14 cellular contexts compared by ENCODE assay signal in genomic region chr12:75750950-75751349, GRCh38.
DNase-seq lines count a peak whose midpoint lies in the region; ATAC-seq, FAIRE-seq and TF ChIP-seq lines count a peak whose summit lies in the region.
"Had no signal": no experiment of that assay in that cellular context is flagged by ENCODE, and none has a peak within 500 bp of the region (broad histone marks: within the 10 kb centered on the region; RNA-seq: fewer than 3 reads in every experiment).

No MANE protein-coding gene starts in this region.

- no peak for TF ChIP-seq POLR2A in H54 (IDR thresholded peaks at IDR 0.05; ENCODE audit: low read depth, low read length)
- TF ChIP-seq POLR2A in thyroid gland (IDR thresholded peaks at IDR 0.05) = no peak

- WGBS in thyroid gland, 2 donors = 26 to 27% methylated on average over 2 of the region's 2 CpGs

- no peak for DNase-seq in H54 (ENCODE audit: insufficient read length, low spot score)
- peak; percentile 66 for DNase-seq in brain microvascular endothelial cell
- DNase-seq in kidney glomerular epithelial cell (lab: John Stamatoyannopoulos, UW) = peak; percentile 34
- no peak for DNase-seq in thyroid gland
- no peak for DNase-seq in NCI-H146 (lab: John Stamatoyannopoulos, UW)
- DNase-seq: activated CD4-positive, alpha-beta T cell treated with anti-CD3 and anti-CD28 coated beads, Interleukin-2, amount 50 U/mL, for 48 hours; activated effector memory CD4-positive, alpha-beta T cell treated with anti-CD3 and anti-CD28 coated beads, Interleukin-2, amount 50 U/mL, for 16 hours; H9; heart right ventricle; NCI-H2081; T-cell had no signal

- FAIRE-seq in H54 (lab: Jason Lieb, UNC) = peak; percentile 93

- intact Hi-C loops in thyroid gland (cut with DNase I) = no loop called here

- H3K4me3 ChIP-seq in brain microvascular endothelial cell (ENCODE audit: low read depth, low read length) (no peak overlapping the region), thyroid gland (replicated peaks in 1 of 3) (no peak overlapping the region)
- H3K4me3 ChIP-seq: coronary artery, heart right ventricle had no signal

- TF ChIP-seq CTCF in brain microvascular endothelial cell (IDR thresholded peaks at IDR 0.05; ENCODE audit: low read depth, low read length, missing control alignments) = no peak
- no peak for TF ChIP-seq CTCF in thyroid gland (IDR thresholded peaks at IDR 0.05)

- ATAC-seq in HG02759 (IDR thresholded peaks at IDR 0.05; ENCODE audit: unreplicated experiment) (no peak), GM21737 (IDR thresholded peaks at IDR 0.05; ENCODE audit: unreplicated experiment) (no peak)
- ATAC-seq: heart right ventricle, T-cell had no signal

- H3K36me3 ChIP-seq in brain microvascular endothelial cell (replicated peaks) = no peaks in the 10 kb centered on the region
- H3K36me3 ChIP-seq in thyroid gland = no peaks in the 10 kb centered on the region
- H3K36me3 ChIP-seq: heart right ventricle had no signal

- H3K27me3 ChIP-seq in brain microvascular endothelial cell (replicated peaks) (no peaks in the 10 kb centered on the region), thyroid gland (no peaks in the 10 kb centered on the region)
- H3K27me3 ChIP-seq: heart right ventricle had no signal

- in situ Hi-C loops in brain microvascular endothelial cell (cut with HindIII; ENCODE audit: low pct_ligation_motif_present, low sequenced_read_pairs) = no loop called here

- no peaks in the 10 kb centered on the region for H3K9me3 ChIP-seq in thyroid gland
- H3K9me3 ChIP-seq: heart right ventricle had no signal

- H3K4me1 ChIP-seq in thyroid gland = peaks cover 17 to 30% of the 10 kb centered on the region in 2 donors

- H3K27ac ChIP-seq in brain microvascular endothelial cell = peak overlapping the region; percentile 59
- H3K27ac ChIP-seq in thyroid gland = peak overlapping the region in 2 of 3 donors; percentile 9 to 43
- H3K27ac ChIP-seq: coronary artery had no signal

Comparison
In these comparisons a context has a peak if more than half of its experiments do, and no peak if none do; other contexts are left out.
1. DNase-seq: peak in brain microvascular endothelial cell (single experiment) and kidney glomerular epithelial cell (single experiment); none in H54 (single experiment), thyroid gland (0 of 2) and NCI-H146 (single experiment).